Comparison of ENCODE assay signal across 9 cellular contexts in the genomic region with DNA sequence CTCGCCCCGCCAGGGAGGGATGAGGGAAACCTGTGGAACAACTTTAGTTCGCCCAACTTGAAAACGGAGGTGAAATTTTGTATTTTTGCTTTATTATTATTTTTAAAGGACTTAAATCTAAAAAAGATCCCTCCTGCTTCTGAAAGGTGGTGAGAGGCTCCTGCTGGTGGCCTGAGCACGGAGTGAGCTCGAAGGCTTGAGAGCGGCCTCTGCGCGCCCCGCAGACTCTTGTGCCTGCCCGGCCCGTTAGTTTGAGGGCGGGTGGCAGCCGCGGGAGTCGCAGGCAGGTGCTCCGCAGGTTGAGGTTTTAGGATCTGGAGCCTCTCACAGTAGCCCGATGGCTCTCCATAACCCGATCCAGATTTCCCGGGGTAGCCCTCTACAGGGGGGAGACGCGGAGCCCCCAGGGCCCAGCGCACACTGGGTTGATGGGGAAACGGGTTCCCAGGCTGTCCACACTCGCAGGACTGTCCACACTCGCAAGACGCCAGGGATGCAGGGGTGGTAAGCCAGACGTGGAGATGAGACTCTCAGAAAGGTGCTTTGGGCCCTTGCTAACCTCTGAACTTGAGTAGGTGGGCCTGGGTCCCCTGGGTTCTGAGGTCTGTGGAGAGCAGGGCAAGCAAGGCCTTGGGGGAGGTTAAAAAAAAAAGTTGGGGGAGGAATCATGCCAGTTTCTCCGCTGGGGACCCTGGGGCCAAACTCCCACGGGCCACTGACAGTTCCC. TPM values are rescaled to one million over a fixed set of nuclear protein-coding genes. Genes with fewer than 3 reads are reported as not detected.
DNase-seq lines count a peak whose midpoint lies in the region; ATAC-seq, FAIRE-seq and TF ChIP-seq lines count a peak whose summit lies in the region.
"Had no signal": no experiment of that assay in that cellular context is flagged by ENCODE, and none has a peak within 500 bp of the region (broad histone marks: within the 10 kb centered on the region; RNA-seq: fewer than 3 reads in every experiment).

No MANE protein-coding gene starts in this region.

- no peak overlapping the region for H3K23ac ChIP-seq in H1 (ENCODE audit: insufficient read length)

- H3K4me1 ChIP-seq in H1 (replicated peaks in 1 of 4; ENCODE audit: control insufficient read depth in 3 of 4, insufficient read depth in 4 of 4, low read length in 3 of 4) (peaks cover 0 to 13% (median 3%) of the 10 kb centered on the region in 4 experiments; a peak in 5 of 7 replicates), vagina (peaks cover 43% of the 10 kb centered on the region)
- peaks cover 26 to 29% of the 10 kb centered on the region in 2 donors for H3K4me1 ChIP-seq in naive thymus-derived CD4-positive, alpha-beta T cell (ENCODE audit: control insufficient read depth in 2 of 2, insufficient read depth in 2 of 2, low read length in 2 of 2)

- H2BK120ac ChIP-seq in H1 (replicated peaks; ENCODE audit: low read depth, low read length) = no peak overlapping the region

- 9% methylated on average over 30 of the region's 30 CpGs; no CpG with 5 or more reads in 1 of the 2 experiments for WGBS in H1 (ENCODE audit: extremely low coverage in 1 of 2, insufficient coverage in 1 of 2, insufficient read length in 1 of 2, insufficient replicate concordance in 2 of 2, low coverage in 1 of 2, low lambda C conversion rate in 2 of 2, missing lambda C conversion rate in 1 of 2), 2 experiments

- peaks cover 28 to 63% (median 55%) of the 10 kb centered on the region in 7 donors for H3K4me1 Mint-ChIP-seq in naive thymus-derived CD4-positive, alpha-beta T cell

- ATAC-seq in naive thymus-derived CD4-positive, alpha-beta T cell = no peak
- ATAC-seq in GM21619 (IDR thresholded peaks at IDR 0.05; ENCODE audit: unreplicated experiment) = no peak
- no peak for ATAC-seq in GM18870 (IDR thresholded peaks at IDR 0.05; ENCODE audit: unreplicated experiment)

- intact Hi-C loops in naive thymus-derived CD4-positive, alpha-beta T cell (cut with micrococcal nuclease) = loop anchor here (1.0 to 10.0 kb wide), 12 partner anchors 7 to 947 kb away; a partner anchor contains a TSS
- intact Hi-C loops in vagina (cut with DNase I) = no loop called here

- peak overlapping the region; percentile 64 to 99 (median 94) for H3K4me3 Mint-ChIP-seq in naive thymus-derived CD4-positive, alpha-beta T cell

- H3K4ac ChIP-seq in H1 (replicated peaks; ENCODE audit: insufficient read length, low read depth, low read length) = no peak overlapping the region

- H3K36me3 ChIP-seq in H1 (ENCODE audit: control insufficient read depth in 2 of 4, insufficient read depth in 4 of 4, low read length in 3 of 4) (no peaks in the 10 kb centered on the region), vagina (no peaks in the 10 kb centered on the region)
- peaks cover 0 to 4% (median 0%) of the 10 kb centered on the region in 3 experiments for H3K36me3 ChIP-seq in naive thymus-derived CD4-positive, alpha-beta T cell (ENCODE audit: control insufficient read depth in 2 of 3, insufficient read depth in 3 of 3, low read length in 3 of 3)

- no peak overlapping the region for H3K14ac ChIP-seq in H1 (ENCODE audit: insufficient read length)

- no peak; a peak in 1 of 4 replicates for TF ChIP-seq RAD21 in H1 (IDR thresholded peaks at IDR 0.05 in 1 of 2, conservative IDR thresholded peaks at IDR 0.05 in 1 of 2; ENCODE audit: low read depth in 2 of 2, low read length in 2 of 2)

- peaks cover 0 to 6% (median 0%) of the 10 kb centered on the region in 5 donors for H3K36me3 Mint-ChIP-seq in naive thymus-derived CD4-positive, alpha-beta T cell

- CTCF ChIA-PET in RWPE1 (lab: Yijun Ruan, JAX) (interaction anchor here (0.5 to 0.7 kb wide), 2 partner anchors 296 to 767 kb away, joined by 3 to 4 read pairs; no protein-coding TSS in a partner anchor), H1 (lab: Charles Lee; ENCODE audit: partially characterized antibody) (interaction anchor here (1.0 to 1.2 kb wide), 2 partner anchors 291 to 794 kb away, joined by 5 to 6 read pairs; no protein-coding TSS in a partner anchor)
- CTCF ChIA-PET in naive thymus-derived CD4-positive, alpha-beta T cell (lab: Charles Lee) = no interaction called here

- H3K18ac ChIP-seq in H1 (ENCODE audit: extremely low read depth, low read length) = no peak overlapping the region

- POLR2A ChIA-PET in RWPE1 (lab: Yijun Ruan, JAX; ENCODE audit: low non-redundant PET) (no interaction called here), H1 (lab: Charles Lee; ENCODE audit: partially characterized antibody) (no interaction called here)
- POLR2A ChIA-PET in naive thymus-derived CD4-positive, alpha-beta T cell (lab: Charles Lee) = interaction anchor here (0.6 to 1.0 kb wide), 5 partner anchors 9 to 769 kb away, joined by 3 to 4 read pairs (median 3); no protein-coding TSS in a partner anchor

- no peaks in the 10 kb centered on the region for H3K79me2 ChIP-seq in H1 (ENCODE audit: control insufficient read depth in 1 of 2, insufficient read depth in 2 of 2, low read length in 2 of 2)

- peak overlapping the region; percentile 80 to 83 (median 82) for H3K4me3 ChIP-seq in H1 (ENCODE audit: extremely low read depth in 1 of 4, insufficient read depth in 2 of 4, low read depth in 3 of 4, low read length in 4 of 4)
- peak overlapping the region; percentile 83 for H3K4me3 ChIP-seq in naive thymus-derived CD4-positive, alpha-beta T cell (ENCODE audit: low read length)
- peak overlapping the region; percentile 69 to 75 for H3K4me3 ChIP-seq in vagina

- H3K79me1 ChIP-seq in H1 (ENCODE audit: low read depth, low read length) = no peaks in the 10 kb centered on the region

- H4K20me1 ChIP-seq in H1 (replicated peaks in 1 of 2; ENCODE audit: control insufficient read depth in 1 of 2, insufficient read depth in 2 of 2, low read length in 2 of 2) = peaks cover 0 to 2% of the 10 kb centered on the region in 2 experiments

- no peak overlapping the region for H2BK12ac ChIP-seq in H1 (ENCODE audit: low read depth, low read length)

- peak overlapping the region in 8 of 9 donors; percentile 8 to 85 (median 66) for H3K27ac Mint-ChIP-seq in naive thymus-derived CD4-positive, alpha-beta T cell

- no peak overlapping the region for H4K5ac ChIP-seq in H1 (ENCODE audit: insufficient read length, low read depth, low read length)

- H2BK15ac ChIP-seq in H1 (ENCODE audit: low read length) = no peak overlapping the region

- no peak overlapping the region; the same call in 1 of the 2 replicates for H2AK5ac ChIP-seq in H1 (ENCODE audit: low read depth, low read length)

- no peak overlapping the region for H3K56ac ChIP-seq in H1 (replicated peaks; ENCODE audit: insufficient read length, low read depth, low read length)

- DNase-seq in Daoy (ENCODE audit: low read depth) (peak; percentile 59), RWPE1 (ENCODE audit: low spot score) (no peak), H1 (ENCODE audit: low read depth in 1 of 2, low spot score in 2 of 2) (peak in 1 of 2 experiments; percentile 61), vagina (ENCODE audit: extremely low spot score in 2 of 2) (no peak), cerebellar nuclear complex (lab: John Stamatoyannopoulos, UW) (no peak)
- peak in 3 of 9 donors; percentile 11 to 45 (median 19) for DNase-seq in naive thymus-derived CD4-positive, alpha-beta T cell

- H2AFZ ChIP-seq in H1 (ENCODE audit: low read length) = no peak overlapping the region

- no peak overlapping the region for H3K9ac ChIP-seq in H1 (replicated peaks in 1 of 4; ENCODE audit: extremely low read depth in 1 of 4, low read depth in 3 of 4, low read length in 3 of 4)

- H2BK20ac ChIP-seq in H1 (ENCODE audit: low read length) = no peak overlapping the region

- no peak for TF ChIP-seq CTCF in RWPE1 (conservative IDR thresholded peaks at IDR 0.05; ENCODE audit: low read depth)
- TF ChIP-seq CTCF in H1 (IDR thresholded peaks at IDR 0.05; ENCODE audit: control extremely low read depth in 1 of 3, insufficient read depth in 1 of 3, low read depth in 1 of 3, low read length in 3 of 3) = no peak
- TF ChIP-seq CTCF in vagina (IDR thresholded peaks at IDR 0.05) = no peak

- peak overlapping the region; percentile 85 to 96 for H3K4me2 ChIP-seq in H1 (ENCODE audit: insufficient read depth in 1 of 2, low read depth in 2 of 2, low read length in 2 of 2)

- H4K8ac ChIP-seq in H1 (ENCODE audit: extremely low read depth, insufficient read depth, low read length) = no peak overlapping the region

- FAIRE-seq in H1 (lab: Jason Lieb, UNC) = no peak
- FAIRE-seq: endometrium had no signal

- no peak for TF ChIP-seq EP300 in H1 (IDR thresholded peaks at IDR 0.05; ENCODE audit: borderline replicate concordance in 1 of 2, low read depth in 2 of 2, low read length in 2 of 2)

- peaks cover 20 to 59% (median 50%) of the 10 kb centered on the region in 4 experiments for H3K27me3 ChIP-seq in H1 (replicated peaks in 1 of 4; ENCODE audit: control insufficient read depth in 3 of 4, extremely low read depth in 1 of 4, insufficient read depth in 3 of 4, low read length in 3 of 4)
- H3K27me3 ChIP-seq in naive thymus-derived CD4-positive, alpha-beta T cell (ENCODE audit: control insufficient read depth in 2 of 2, insufficient read depth in 2 of 2, low read length in 2 of 2) = peaks cover 8% of the 10 kb centered on the region in 2 donors
- H3K27me3 ChIP-seq in vagina = no peaks in the 10 kb centered on the region

- H3K27ac ChIP-seq in RWPE1 (peak overlapping the region; percentile 78), H1 (ENCODE audit: low read depth, low read length) (no peak overlapping the region), vagina (peak overlapping the region; percentile 88)
- peak overlapping the region; percentile 44 for H3K27ac ChIP-seq in naive thymus-derived CD4-positive, alpha-beta T cell (ENCODE audit: low read depth, low read length)

- H3K9me3 ChIP-seq in H1 (ENCODE audit: insufficient read depth in 2 of 2, low read depth in 1 of 2, low read length in 1 of 2) = no peaks in the 10 kb centered on the region
- no peaks in the 10 kb centered on the region for H3K9me3 ChIP-seq in naive thymus-derived CD4-positive, alpha-beta T cell (ENCODE audit: control insufficient read depth in 2 of 3, low read length in 3 of 3)
- no peaks in the 10 kb centered on the region for H3K9me3 ChIP-seq in vagina

- no peak overlapping the region for H4K91ac ChIP-seq in H1 (replicated peaks; ENCODE audit: insufficient read length, low read length)

- peaks cover 0 to 45% (median 26%) of the 10 kb centered on the region in 5 donors for H3K27me3 Mint-ChIP-seq in naive thymus-derived CD4-positive, alpha-beta T cell

- H2BK5ac ChIP-seq in H1 (ENCODE audit: low read depth, low read length) = no peak overlapping the region

- H3K9me3 Mint-ChIP-seq in naive thymus-derived CD4-positive, alpha-beta T cell = peaks cover 0 to 2% (median 0%) of the 10 kb centered on the region in 11 donors

- no peak for TF ChIP-seq POLR2A in H1 (IDR thresholded peaks at IDR 0.05; ENCODE audit: control extremely low read depth in 1 of 2, low read depth in 2 of 2, low read length in 2 of 2)
- no peak for TF ChIP-seq POLR2A in vagina (IDR thresholded peaks at IDR 0.05)

- peaks cover 22% of the 10 kb centered on the region for H3K23me2 ChIP-seq in H1 (ENCODE audit: low read depth, low read length)

RNA-seq across cellular contexts. Expression of a gene that starts 46.3 kb away (rescaled TPM):
- 35.8 and 49.7 TPM in 2 replicates for total RNA-seq in Daoy (2014; rRNA removed; shearing (Covaris generic))
- 18.8 and 25.0 TPM in 2 replicates for total RNA-seq in H1 (2021; fragmentation: NEBNext Ultra II Directional; extraction: Animal tissue kit (Norgen Biotek cat#: 25700))
- polyA plus RNA-seq in H1 (2011; rRNA removed) = 14.7 and 23.0 TPM in 2 replicates
- polyA plus RNA-seq in H1 (2011; cell fraction: cytosol; rRNA removed) = 20.5 TPM
- polyA plus RNA-seq in H1 (2011; cell fraction: nucleus; rRNA removed) = 21.5 TPM
- 19.8 to 23.9 TPM (median 21.9 TPM) in 4 replicates for polyA plus RNA-seq in H1 (2012, experiment 1 of 2)
- 5.6 TPM for polyA plus RNA-seq in H1 (2012, experiment 2 of 2)
- 19.0 TPM for polyA plus RNA-seq in H1 (2013, experiment 1 of 2)
- 22.8 TPM for polyA plus RNA-seq in H1 (2013, experiment 2 of 2)
- polyA minus RNA-seq in H1 (2011; rRNA and poly(A)+ RNA removed) = 33.6 and 42.7 TPM in 2 replicates
- polyA minus RNA-seq in H1 (2011; cell fraction: cytosol; rRNA and poly(A)+ RNA removed) = 16.9 TPM
- polyA minus RNA-seq in H1 (2011; cell fraction: nucleus; rRNA and poly(A)+ RNA removed) = 45.3 TPM
- total RNA-seq in naive thymus-derived CD4-positive, alpha-beta T cell = 10 to 100 TPM in 4 of 5 experiments, 1 to 10 TPM in 1; 10.0 to 16.0 (median 12.7) TPM
- 10 to 100 TPM in 1 of 2 donors, 1 to 10 TPM in 1; 8.0 to 15.5 TPM for polyA plus RNA-seq in naive thymus-derived CD4-positive, alpha-beta T cell
- total RNA-seq in vagina = 4.2 TPM
